Comparison of ENCODE assay signal across 10 cellular contexts in the genomic region with DNA sequence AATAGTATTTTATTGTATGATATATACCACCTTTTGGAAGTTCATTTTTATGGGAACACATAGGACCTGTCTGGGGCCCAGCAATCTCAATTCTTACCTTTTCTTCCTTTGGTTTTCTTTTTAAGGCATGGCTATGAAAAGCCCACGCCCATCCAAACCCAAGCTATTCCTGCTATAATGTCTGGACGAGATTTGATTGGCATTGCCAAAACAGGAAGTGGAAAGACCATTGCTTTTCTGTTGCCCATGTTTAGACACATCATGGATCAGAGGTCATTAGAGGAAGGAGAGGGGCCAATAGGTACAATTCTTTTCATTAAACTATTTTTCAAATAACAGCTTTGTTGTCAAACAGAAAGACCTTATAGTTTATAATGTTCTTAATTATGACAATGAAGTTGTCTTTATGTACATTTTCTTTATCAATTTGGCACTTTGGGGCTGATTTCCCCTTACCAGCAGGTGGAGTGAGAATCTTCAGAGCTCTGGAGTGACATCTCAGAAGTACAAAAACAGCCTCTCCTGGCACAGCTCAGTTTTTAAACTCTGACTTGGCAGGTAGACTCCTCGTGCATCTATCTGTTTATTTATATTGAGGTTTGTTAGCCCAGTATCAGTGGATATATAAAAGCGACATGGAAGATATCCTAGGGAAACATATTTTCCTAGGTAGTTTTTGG. TPM values are rescaled to one million over a fixed set of nuclear protein-coding genes. Genes with fewer than 3 reads are reported as not detected.
DNase-seq lines count a peak whose midpoint lies in the region; ATAC-seq and TF ChIP-seq lines count a peak whose summit lies in the region.
"Had no signal": no experiment of that assay in that cellular context is flagged by ENCODE, and none has a peak within 500 bp of the region (broad histone marks: within the 10 kb centered on the region; RNA-seq: fewer than 3 reads in every experiment).

No MANE protein-coding gene starts in this region.

- H3K4me1 ChIP-seq in RWPE2 (ENCODE audit: insufficient read depth, poor library complexity, severe bottlenecking): no peaks in the 10 kb centered on the region
- H3K4me1 ChIP-seq in CD8-positive, alpha-beta T cell (ENCODE audit: insufficient read depth, low read length): no peaks in the 10 kb centered on the region

- POLR2A ChIA-PET in CD8-positive, alpha-beta T cell (lab: Charles Lee): no interaction called here

- H3K27ac ChIP-seq in RWPE2 (ENCODE audit: poor library complexity, severe bottlenecking): no peak overlapping the region
- no peak overlapping the region for H3K27ac ChIP-seq in CD8-positive, alpha-beta T cell (ENCODE audit: low read depth, low read length)

- H3K4me3 ChIP-seq in RWPE2 (ENCODE audit: severe bottlenecking) (no peak overlapping the region), fibroblast of the aortic adventitia (ENCODE audit: low read depth, low read length) (no peak overlapping the region)
- no peak overlapping the region for H3K4me3 ChIP-seq in CD8-positive, alpha-beta T cell (ENCODE audit: low read depth, low read length)

- H3K36me3 ChIP-seq in RWPE2 (ENCODE audit: low read depth): peaks cover 91% of the 10 kb centered on the region
- peaks cover 42% of the 10 kb centered on the region for H3K36me3 ChIP-seq in CD8-positive, alpha-beta T cell (ENCODE audit: insufficient read depth, low read length)

- no peak for ATAC-seq in stimulated activated naive CD8-positive, alpha-beta T cell treated with anti-CD3 and anti-CD28 coated beads, Interleukin-15, amount 100 ng/mL, for 72 hours
- ATAC-seq in RWPE2 (ENCODE audit: low read depth): 0 out of 3 replicates have a peak, but pooled peaks have one; percentile 23
- ATAC-seq in CD8-positive, alpha-beta T cell: no peak
- ATAC-seq: activated CD8-positive, alpha-beta T cell treated with anti-CD3 and anti-CD28 coated beads, Interleukin-2, amount 10 ng/mL, durations not matched to agents 7 days and 5 days had no signal

- no peak overlapping the region for H3K4me3 Mint-ChIP-seq in stimulated activated naive CD8-positive, alpha-beta T cell treated with anti-CD3 and anti-CD28 coated beads, Interleukin-15, Interleukin-2, amounts not matched to agents 100 ng/mL and 50 ng/mL, for 24 hours
- no peak overlapping the region for H3K4me3 Mint-ChIP-seq in stimulated activated naive CD8-positive, alpha-beta T cell treated with anti-CD3 and anti-CD28 coated beads, Interleukin-15, amount 100 ng/mL, for 72 hours
- H3K4me3 Mint-ChIP-seq in CD8-positive, alpha-beta T cell: no peak overlapping the region
- H3K4me3 Mint-ChIP-seq: activated CD8-positive, alpha-beta T cell treated with anti-CD3 and anti-CD28 coated beads, Interleukin-2, amount 10 ng/mL, durations not matched to agents 7 days and 5 days had no signal

- no peaks in the 10 kb centered on the region for H3K4me1 Mint-ChIP-seq in stimulated activated naive CD8-positive, alpha-beta T cell treated with anti-CD3 and anti-CD28 coated beads, Interleukin-15, Interleukin-2, amounts not matched to agents 100 ng/mL and 50 ng/mL, for 24 hours (ENCODE audit: low read depth)
- no peaks in the 10 kb centered on the region for H3K4me1 Mint-ChIP-seq in stimulated activated naive CD8-positive, alpha-beta T cell treated with anti-CD3 and anti-CD28 coated beads, Interleukin-15, amount 100 ng/mL, for 72 hours
- H3K4me1 Mint-ChIP-seq in CD8-positive, alpha-beta T cell (ENCODE audit: low read depth): no peaks in the 10 kb centered on the region

- CTCF ChIA-PET in CD8-positive, alpha-beta T cell (lab: Charles Lee): interaction anchor here (0.8 to 1.5 kb wide), 5 partner anchors 9 to 128 kb away, joined by 3 to 8 read pairs (median 3); a partner anchor contains a TSS

- intact Hi-C loops in CD8-positive, alpha-beta T cell (cut with DNase I, micrococcal nuclease): loop anchor here (1.0 kb wide), 1 partner anchor 121 kb away; a partner anchor contains a TSS

- H3K9me3 Mint-ChIP-seq in stimulated activated naive CD8-positive, alpha-beta T cell treated with anti-CD3 and anti-CD28 coated beads, Interleukin-15, Interleukin-2, amounts not matched to agents 100 ng/mL and 50 ng/mL, for 24 hours: no peaks in the 10 kb centered on the region
- H3K9me3 Mint-ChIP-seq in stimulated activated naive CD8-positive, alpha-beta T cell treated with anti-CD3 and anti-CD28 coated beads, Interleukin-15, amount 100 ng/mL, for 72 hours: no peaks in the 10 kb centered on the region
- H3K9me3 Mint-ChIP-seq in CD8-positive, alpha-beta T cell: no peaks in the 10 kb centered on the region

- TF ChIP-seq CTCF in RWPE2 (IDR thresholded peaks at IDR 0.05; ENCODE audit: poor library complexity, severe bottlenecking) (peak; percentile 22), fibroblast of the aortic adventitia (IDR thresholded peaks at IDR 0.05; ENCODE audit: insufficient read depth, low read length) (peak; percentile 30)
- TF ChIP-seq CTCF in CD8-positive, alpha-beta T cell (IDR thresholded peaks at IDR 0.05): no peak

- H3K36me3 Mint-ChIP-seq in stimulated activated naive CD8-positive, alpha-beta T cell treated with anti-CD3 and anti-CD28 coated beads, Interleukin-15, Interleukin-2, amounts not matched to agents 100 ng/mL and 50 ng/mL, for 24 hours (ENCODE audit: low read depth): peaks cover 72% of the 10 kb centered on the region
- peaks cover 83% of the 10 kb centered on the region for H3K36me3 Mint-ChIP-seq in CD8-positive, alpha-beta T cell

- H3K27ac Mint-ChIP-seq in stimulated activated naive CD8-positive, alpha-beta T cell treated with anti-CD3 and anti-CD28 coated beads, Interleukin-15, Interleukin-2, amounts not matched to agents 100 ng/mL and 50 ng/mL, for 24 hours: peak overlapping the region; percentile 26
- H3K27ac Mint-ChIP-seq in stimulated activated naive CD8-positive, alpha-beta T cell treated with anti-CD3 and anti-CD28 coated beads, Interleukin-15, amount 100 ng/mL, for 72 hours: peak overlapping the region in 1 of 2 donors; percentile 44
- no peak overlapping the region for H3K27ac Mint-ChIP-seq in CD8-positive, alpha-beta T cell
- H3K27ac Mint-ChIP-seq: activated CD8-positive, alpha-beta T cell treated with anti-CD3 and anti-CD28 coated beads, Interleukin-2, amount 10 ng/mL, durations not matched to agents 7 days and 5 days had no signal

- no peaks in the 10 kb centered on the region for H3K27me3 Mint-ChIP-seq in stimulated activated naive CD8-positive, alpha-beta T cell treated with anti-CD3 and anti-CD28 coated beads, Interleukin-15, Interleukin-2, amounts not matched to agents 100 ng/mL and 50 ng/mL, for 24 hours
- H3K27me3 Mint-ChIP-seq in stimulated activated naive CD8-positive, alpha-beta T cell treated with anti-CD3 and anti-CD28 coated beads, Interleukin-15, amount 100 ng/mL, for 72 hours: no peaks in the 10 kb centered on the region
- H3K27me3 Mint-ChIP-seq in CD8-positive, alpha-beta T cell (ENCODE audit: low read depth): no peaks in the 10 kb centered on the region

- DNase-seq in stimulated activated naive CD8-positive, alpha-beta T cell treated with anti-CD3 and anti-CD28 coated beads, Interleukin-15, amount 100 ng/mL, for 72 hours: no peak
- DNase-seq in RWPE2 (ENCODE audit: low spot score) (no peak), fibroblast of the aortic adventitia (ENCODE audit: low read depth) (no peak), DMS53 (lab: John Stamatoyannopoulos, UW) (no peak), mucosa of gallbladder (ENCODE audit: low spot score) (no peak), HCEC 1CT (no peak)
- DNase-seq in CD8-positive, alpha-beta T cell: no peak
- DNase-seq: activated CD8-positive, alpha-beta T cell treated with anti-CD3 and anti-CD28 coated beads, Interleukin-2, amount 10 ng/mL, durations not matched to agents 7 days and 5 days; stimulated activated CD4-positive, alpha-beta T cell treated with anti-CD3 and anti-CD28 coated beads, Interleukin-15, amount 100 ng/mL, for 24 hours had no signal

- H3K27me3 ChIP-seq in RWPE2 (ENCODE audit: insufficient read depth, poor library complexity, severe bottlenecking): no peaks in the 10 kb centered on the region
- H3K27me3 ChIP-seq in CD8-positive, alpha-beta T cell (ENCODE audit: insufficient read depth, low read length): no peaks in the 10 kb centered on the region

- no peaks in the 10 kb centered on the region for H3K9me3 ChIP-seq in RWPE2 (ENCODE audit: severe bottlenecking)
- H3K9me3 ChIP-seq in CD8-positive, alpha-beta T cell (ENCODE audit: low read length): no peaks in the 10 kb centered on the region

RNA-seq across cellular contexts. Expression of a gene that starts 25.8 kb away (rescaled TPM):
- total RNA-seq in fibroblast of the aortic adventitia (ENCODE audit: low replicate concordance) (30.5 and 69.7 TPM in 2 replicates), mucosa of gallbladder (37.5 TPM)
- total RNA-seq in CD8-positive, alpha-beta T cell: 10 to 100 TPM; 35.1 to 40.4 TPM

RNA-seq across cellular contexts. Expression of a gene that starts 46.0 kb away (rescaled TPM):
- total RNA-seq in fibroblast of the aortic adventitia (ENCODE audit: low replicate concordance): 42.4 and 51.2 TPM in 2 replicates
- 40.3 TPM for total RNA-seq in mucosa of gallbladder
- 10 to 100 TPM; 52.3 to 56.2 TPM for total RNA-seq in CD8-positive, alpha-beta T cell
